Comparison of ENCODE assay signal across 16 cellular contexts in genomic region chr4:71441186-71442169, GRCh38.
DNase-seq lines count a peak whose midpoint lies in the region; ATAC-seq, FAIRE-seq and TF ChIP-seq lines count a peak whose summit lies in the region.
"Had no signal": no experiment of that assay in that cellular context is flagged by ENCODE, and none has a peak within 500 bp of the region (broad histone marks: within the 10 kb centered on the region; RNA-seq: fewer than 3 reads in every experiment).

No MANE protein-coding gene starts in this region.

- H3K27ac Mint-ChIP-seq in CD14-positive monocyte: no peak overlapping the region
- H3K27ac Mint-ChIP-seq: activated CD4-positive, alpha-beta T cell treated with anti-CD3 and anti-CD28 coated beads for 36 hours; activated naive CD4-positive, alpha-beta T cell treated with anti-CD3 and anti-CD28 coated beads, Interleukin-2, amount 10 ng/mL, durations not matched to agents 7 days and 5 days had no signal

- H3K27me3 Mint-ChIP-seq in CD14-positive monocyte (ENCODE audit: low read depth in 3 of 3): peaks cover 0 to 4% (median 0%) of the 10 kb centered on the region in 3 donors
- H3K27me3 Mint-ChIP-seq: activated naive CD4-positive, alpha-beta T cell treated with anti-CD3 and anti-CD28 coated beads, Interleukin-2, amount 10 ng/mL, durations not matched to agents 7 days and 5 days had no signal

- TF ChIP-seq EP300 in K562 (IDR thresholded peaks at IDR 0.05; ENCODE audit: low read length): no peak

- in situ Hi-C loops in ACHN (cut with HindIII; ENCODE audit: low pct_ligation_motif_present, low pct_unique_long_range_greater_than_20kb, low sequenced_read_pairs): no loop called here
- in situ Hi-C loops in K562 (cut with MboI): no loop called here

- no peak overlapping the region for H3K4me3 ChIP-seq in K562
- H3K4me3 ChIP-seq: gastroesophageal sphincter, testis had no signal

- TF ChIP-seq POLR2A in K562 (conservative IDR thresholded peaks at IDR 0.05): no peak

- DNase-seq in ACHN (peak; percentile 34), HT1080 (ENCODE audit: low read depth) (peak; percentile 44), K562 (ENCODE audit: extremely low read depth in 1 of 4, low spot score in 3 of 4) (peak in 2 of 4 experiments; percentile 7 to 65), left colon (no peak), NCI-H2196 (lab: John Stamatoyannopoulos, UW; ENCODE audit: unreplicated experiment) (no peak), NCI-H2029 treated with DMSO at 0.1 percent for 48 hours (lab: John Stamatoyannopoulos, UW) (no peak), CD14-positive monocyte (ENCODE audit: low spot score) (no peak)
- DNase-seq: activated CD4-positive, alpha-beta T cell treated with anti-CD3 and anti-CD28 coated beads for 36 hours; activated naive CD4-positive, alpha-beta T cell treated with anti-CD3 and anti-CD28 coated beads, Interleukin-2, amount 10 ng/mL, durations not matched to agents 7 days and 5 days; DMS153; NCI-H1092; SHP77 treated with DMSO at 0.1 percent for 48 hours; T-helper 2 cell; testis had no signal

- no peak overlapping the region for H3K4me2 ChIP-seq in K562 (ENCODE audit: insufficient read depth, low read length)

- TF ChIP-seq CTCF in K562 (IDR thresholded peaks at IDR 0.05 in 2 of 3, conservative IDR thresholded peaks at IDR 0.05 in 1 of 3; ENCODE audit: insufficient read depth in 2 of 3, low read depth in 1 of 3, low read length in 3 of 3) (no peak), CD14-positive monocyte (IDR thresholded peaks at IDR 0.05) (no peak)

- H3K4me1 ChIP-seq in K562 (replicated peaks in 1 of 2; ENCODE audit: control insufficient read depth in 2 of 2, insufficient read depth in 2 of 2, low read length in 2 of 2): peaks cover 0 to 6% of the 10 kb centered on the region in 2 experiments; a peak in 3 of 5 replicates
- H3K4me1 ChIP-seq: gastroesophageal sphincter, testis had no signal

- BruUV-seq in K562 (replicated peaks; lab: Mats Ljungman, UMichigan): no TSS peak

- CTCF ChIA-PET in K562 (lab: Yijun Ruan, JAX; ENCODE audit: low intra/inter-chr PET ratio): no interaction called here

- no peak overlapping the region for H3K9ac ChIP-seq in K562 (ENCODE audit: insufficient read depth in 1 of 2, low read depth in 2 of 2, low read length in 2 of 2)

- ATAC-seq in K562 (peak; percentile 68), left colon (peak; percentile 30), HG03135 (IDR thresholded peaks at IDR 0.05; ENCODE audit: unreplicated experiment) (no peak)
- ATAC-seq: activated CD4-positive, alpha-beta T cell treated with anti-CD3 and anti-CD28 coated beads for 36 hours; gastroesophageal sphincter had no signal

- no peaks in the 10 kb centered on the region for H3K4me1 Mint-ChIP-seq in CD14-positive monocyte
- H3K4me1 Mint-ChIP-seq: activated CD4-positive, alpha-beta T cell treated with anti-CD3 and anti-CD28 coated beads for 36 hours; activated naive CD4-positive, alpha-beta T cell treated with anti-CD3 and anti-CD28 coated beads, Interleukin-2, amount 10 ng/mL, durations not matched to agents 7 days and 5 days had no signal

- no peak overlapping the region for H3K4me3 Mint-ChIP-seq in CD14-positive monocyte
- H3K4me3 Mint-ChIP-seq: activated CD4-positive, alpha-beta T cell treated with anti-CD3 and anti-CD28 coated beads for 36 hours; activated naive CD4-positive, alpha-beta T cell treated with anti-CD3 and anti-CD28 coated beads, Interleukin-2, amount 10 ng/mL, durations not matched to agents 7 days and 5 days had no signal

- no peaks in the 10 kb centered on the region for H3K9me1 ChIP-seq in K562 (ENCODE audit: control insufficient read depth, insufficient read depth, low read length)

- H3K36me3 Mint-ChIP-seq in CD14-positive monocyte: no peaks in the 10 kb centered on the region
- H3K36me3 Mint-ChIP-seq: activated naive CD4-positive, alpha-beta T cell treated with anti-CD3 and anti-CD28 coated beads, Interleukin-2, amount 10 ng/mL, durations not matched to agents 7 days and 5 days had no signal

- no peak overlapping the region for H2AFZ ChIP-seq in K562 (ENCODE audit: low read depth, low read length)

- H4K20me1 ChIP-seq in K562 (replicated peaks; ENCODE audit: control insufficient read depth, insufficient read depth, low read length): no peaks in the 10 kb centered on the region

- intact Hi-C loops in K562 (cut with micrococcal nuclease) (no loop called here), left colon (cut with DNase I, micrococcal nuclease) (no loop called here), CD14-positive monocyte (cut with micrococcal nuclease) (no loop called here)

- H3K9me3 Mint-ChIP-seq in CD14-positive monocyte: peaks cover 0 to 2% (median 0%) of the 10 kb centered on the region in 7 donors
- H3K9me3 Mint-ChIP-seq: activated naive CD4-positive, alpha-beta T cell treated with anti-CD3 and anti-CD28 coated beads, Interleukin-2, amount 10 ng/mL, durations not matched to agents 7 days and 5 days had no signal

- H3K27me3 ChIP-seq in K562 (ENCODE audit: control insufficient read depth in 2 of 2, insufficient read depth in 2 of 2, low read length in 2 of 2): no peaks in the 10 kb centered on the region
- H3K27me3 ChIP-seq: gastroesophageal sphincter, testis had no signal

- TF ChIP-seq RAD21 in K562 (CRISPR knock-in tag; conservative IDR thresholded peaks at IDR 0.05 in 1 of 2, IDR thresholded peaks at IDR 0.05 in 1 of 2): no peak

- no peak overlapping the region for H3K27ac ChIP-seq in K562 (ENCODE audit: extremely low read depth, low read depth, low read length)
- H3K27ac ChIP-seq: gastroesophageal sphincter, testis had no signal

- POLR2A ChIA-PET in K562 (lab: Yijun Ruan, JAX): interaction anchor here (1.0 to 1.4 kb wide), 2 partner anchors 17 to 36 kb away, joined by 3 read pairs; no protein-coding TSS in a partner anchor

- peak; percentile 57 for FAIRE-seq in K562 (lab: Jason Lieb, UNC)

- no peaks in the 10 kb centered on the region for H3K9me3 ChIP-seq in K562 (replicated peaks; ENCODE audit: control insufficient read depth, insufficient read depth, low read depth, low read length)
- H3K9me3 ChIP-seq: gastroesophageal sphincter, testis had no signal

- H3K36me3 ChIP-seq in K562 (ENCODE audit: control insufficient read depth, insufficient read depth, low read length): no peaks in the 10 kb centered on the region
- H3K36me3 ChIP-seq: gastroesophageal sphincter had no signal

- no peaks in the 10 kb centered on the region for H3K79me2 ChIP-seq in K562 (ENCODE audit: control insufficient read depth, insufficient read depth, low read length)

- WGBS in K562 (ENCODE audit: insufficient coverage, low coverage, missing lambda C conversion rate): 4% methylated on average over 5 of the region's 5 CpGs

TF ChIP-seq in K562, 482 proteins besides CTCF, POLR2A, EP300 and RAD21 (continues in another document):
- no peak for TF ChIP-seq KAT7 (CRISPR knock-in tag; IDR thresholded peaks at IDR 0.05; ENCODE audit: borderline replicate concordance)
- TF ChIP-seq ZNF197 (CRISPR knock-in tag; IDR thresholded peaks at IDR 0.05; ENCODE audit: low read depth): 0 out of 2 replicates have a peak, but pooled peaks have one; percentile 43
- 0 out of 4 replicates have a peak, but pooled peaks of 1 of the 2 experiments have one; percentile 66 for TF ChIP-seq TEAD1 (CRISPR knock-in tag; IDR thresholded peaks at IDR 0.05)
- TF ChIP-seq FOXJ3 (CRISPR knock-in tag; IDR thresholded peaks at IDR 0.05): no peak
- TF ChIP-seq NCOR1 (IDR thresholded peaks at IDR 0.05): peak; percentile 47; the same call in 1 of the 2 replicates
- TF ChIP-seq ARID1B (IDR thresholded peaks at IDR 0.05): peak; percentile 66
- peak; percentile 75 for TF ChIP-seq NFIC (IDR thresholded peaks at IDR 0.05)
- TF ChIP-seq MEIS2 (IDR thresholded peaks at IDR 0.05; ENCODE audit: partially characterized antibody): peak; percentile 70
- no peak for TF ChIP-seq MXI1 (IDR thresholded peaks at IDR 0.05; ENCODE audit: low read depth, low read length)
- peak; percentile 61; the same call in 1 of the 2 replicates for TF ChIP-seq CBFA2T3 (IDR thresholded peaks at IDR 0.05)
- peak; percentile 46; the same call in 1 of the 2 replicates for TF ChIP-seq C11orf30 (IDR thresholded peaks at IDR 0.05; ENCODE audit: low read depth)
- TF ChIP-seq HDAC6 (IDR thresholded peaks at IDR 0.05; ENCODE audit: low read depth, low read length): no peak
- TF ChIP-seq TEAD4 (IDR thresholded peaks at IDR 0.05; ENCODE audit: low read length): peak; percentile 64
- TF ChIP-seq TEAD4 (CRISPR knock-in tag; IDR thresholded peaks at IDR 0.05; ENCODE audit: borderline replicate concordance): no peak
- peak; percentile 61; the same call in 1 of the 2 replicates for TF ChIP-seq TEAD2 (tag; IDR thresholded peaks at IDR 0.05)
- no peak for TF ChIP-seq TAF1 (IDR thresholded peaks at IDR 0.05; ENCODE audit: control insufficient read depth, extremely low read depth, insufficient read depth, low read length, severe bottlenecking)
- TF ChIP-seq MYNN (IDR thresholded peaks at IDR 0.05): no peak
- no peak for TF ChIP-seq MYNN (CRISPR knock-in tag; IDR thresholded peaks at IDR 0.05)
- TF ChIP-seq MTA2 (IDR thresholded peaks at IDR 0.05; ENCODE audit: low read depth): 0 out of 2 replicates have a peak, but pooled peaks have one; percentile 11
- no peak for TF ChIP-seq PBX2 (CRISPR knock-in tag; IDR thresholded peaks at IDR 0.05; ENCODE audit: low read depth)
- peak; percentile 65 for TF ChIP-seq PBX2 (tag; conservative IDR thresholded peaks at IDR 0.05; ENCODE audit: low read depth)

Comparison
In these comparisons a context has a peak if more than half of its experiments do, and no peak if none do; other contexts are left out.
1. DNase-seq: peak in ACHN (single experiment) and HT1080 (single experiment); none in left colon (0 of 2), NCI-H2196 (single experiment), NCI-H2029 treated with DMSO at 0.1 percent for 48 hours (single experiment) and CD14-positive monocyte (single experiment).